In genomic region chr15:101623367-101624304, GRCh38 we compare ENCODE assay signal across 1 cellular context.
TF ChIP-seq lines count a peak whose summit lies in the region.

No MANE protein-coding gene starts in this region.

TF ChIP-seq in HCT116, 20 proteins besides CTCF, POLR2A, EP300 and RAD21 (continued from another document):
- TF ChIP-seq ZBTB33 (IDR thresholded peaks at IDR 0.05; ENCODE audit: extremely low read depth, insufficient replicate concordance, low read length) (no peak), ELF1 (IDR thresholded peaks at IDR 0.05; ENCODE audit: borderline replicate concordance, low read depth) (no peak), SP1 (IDR thresholded peaks at IDR 0.05; ENCODE audit: low read depth) (no peak), POLR2AphosphoS5 (IDR thresholded peaks at IDR 0.05; ENCODE audit: low read depth, low read length) (no peak), YY1 (IDR thresholded peaks at IDR 0.05; ENCODE audit: extremely low read depth, insufficient replicate concordance, low read depth, low read length) (no peak), JUND (IDR thresholded peaks at IDR 0.05) (no peak), TCF7L2 (IDR thresholded peaks at IDR 0.05; ENCODE audit: borderline replicate concordance, extremely low read depth, insufficient read depth, insufficient read length) (no peak), ATF3 (IDR thresholded peaks at IDR 0.05) (no peak), ZFX (IDR thresholded peaks at IDR 0.05) (no peak)
